ENCODE assay signal across 15 cellular contexts in genomic region chr14:64012003-64012402, GRCh38.
DNase-seq lines count a peak whose midpoint lies in the region; ATAC-seq and TF ChIP-seq lines count a peak whose summit lies in the region.
"Had no signal": no experiment of that assay in that cellular context is flagged by ENCODE, and none has a peak within 500 bp of the region (broad histone marks: within the 10 kb centered on the region; RNA-seq: fewer than 3 reads in every experiment).

No MANE protein-coding gene starts in this region.

- H3K4me1 Mint-ChIP-seq in MCF 10A (ENCODE audit: insufficient read depth, unreplicated experiment) (no peaks in the 10 kb centered on the region), T-helper 17 cell (peaks cover 5% of the 10 kb centered on the region), type B pancreatic cell (ENCODE audit: unreplicated experiment) (no peaks in the 10 kb centered on the region)
- H3K4me1 Mint-ChIP-seq: B cell had no signal

- TF ChIP-seq CTCF in MCF 10A (IDR thresholded peaks at IDR 0.05; ENCODE audit: unreplicated experiment) (no peak), breast epithelium (IDR thresholded peaks at IDR 0.05) (no peak), epithelial cell of esophagus (IDR thresholded peaks at IDR 0.05; ENCODE audit: insufficient read depth, low read depth, low read length, missing control alignments) (no peak), type B pancreatic cell (conservative IDR thresholded peaks at IDR 0.05) (no peak)

- TF ChIP-seq POLR2A in breast epithelium (IDR thresholded peaks at IDR 0.05), result no peak

- POLR2A ChIA-PET in MCF 10A (lab: Yijun Ruan, JAX), result interaction anchor here (1.0 kb wide), 1 partner anchor 125 kb away, joined by 3 read pairs; no protein-coding TSS in a partner anchor

- no peaks in the 10 kb centered on the region for H3K4me1 ChIP-seq in breast epithelium
- H3K4me1 ChIP-seq: HAP-1 had no signal

- H3K9me3 Mint-ChIP-seq in MCF 10A (ENCODE audit: unreplicated experiment), result peaks cover 8% of the 10 kb centered on the region
- peaks cover 7% of the 10 kb centered on the region for H3K9me3 Mint-ChIP-seq in type B pancreatic cell

- H3K4me3 ChIP-seq in breast epithelium, result no peak overlapping the region
- H3K4me3 ChIP-seq in epithelial cell of esophagus (ENCODE audit: low read length), result no peak overlapping the region
- H3K4me3 ChIP-seq: HAP-1 had no signal

- H3K9me3 ChIP-seq in breast epithelium (peaks cover 3 to 5% of the 10 kb centered on the region in 2 donors), T-helper 17 cell (ENCODE audit: control insufficient read depth, low read length, poor library complexity, severe bottlenecking) (peaks cover 5% of the 10 kb centered on the region)
- H3K9me3 ChIP-seq: HAP-1 had no signal

- H3K27ac ChIP-seq in breast epithelium, result no peak overlapping the region

- no peaks in the 10 kb centered on the region for H3K36me3 ChIP-seq in breast epithelium
- H3K36me3 ChIP-seq: HAP-1 had no signal

- H3K27me3 Mint-ChIP-seq in MCF 10A (ENCODE audit: insufficient read depth, unreplicated experiment), result no peaks in the 10 kb centered on the region
- H3K27me3 Mint-ChIP-seq in T-helper 17 cell, result no peaks in the 10 kb centered on the region
- H3K27me3 Mint-ChIP-seq in type B pancreatic cell, result no peaks in the 10 kb centered on the region
- H3K27me3 Mint-ChIP-seq: B cell; CD4-positive, alpha-beta memory T cell had no signal

- no peak for ATAC-seq in T-helper 17 cell
- ATAC-seq in GM18517 (IDR thresholded peaks at IDR 0.05; ENCODE audit: unreplicated experiment), result no peak

- intact Hi-C loops in MCF 10A (cut with micrococcal nuclease), result no loop called here
- intact Hi-C loops in breast epithelium (cut with DNase I; ENCODE audit: low total_unique reads), result no loop called here

- H3K27me3 ChIP-seq in breast epithelium, result no peaks in the 10 kb centered on the region

- no TSS peak for BruUV-seq in MCF 10A (replicated peaks; lab: Mats Ljungman, UMichigan)

- CTCF ChIA-PET in MCF 10A (lab: Yijun Ruan, JAX), result interaction anchor here (0.6 to 2.7 kb wide), 8 partner anchors 15 to 367 kb away, joined by 3 to 32 read pairs (median 3); no protein-coding TSS in a partner anchor

- H3K27ac Mint-ChIP-seq in MCF 10A (ENCODE audit: low read depth, unreplicated experiment), result peak overlapping the region; percentile 24
- H3K27ac Mint-ChIP-seq in T-helper 17 cell, result peak overlapping the region; percentile 57
- H3K27ac Mint-ChIP-seq in type B pancreatic cell, result peak overlapping the region; percentile 15
- H3K27ac Mint-ChIP-seq: B cell had no signal

- H3K4me3 Mint-ChIP-seq in MCF 10A (ENCODE audit: unreplicated experiment), result no peak overlapping the region
- H3K4me3 Mint-ChIP-seq in T-helper 17 cell, result no peak overlapping the region
- no peak overlapping the region for H3K4me3 Mint-ChIP-seq in type B pancreatic cell
- H3K4me3 Mint-ChIP-seq: B cell; CD4-positive, alpha-beta memory T cell had no signal

- no peak for DNase-seq in MCF 10A (ENCODE audit: unreplicated experiment)
- no peak for DNase-seq in breast epithelium (ENCODE audit: low spot score in 2 of 2)
- DNase-seq in T-helper 17 cell, result no peak
- peak; percentile 19 for DNase-seq in epithelial cell of esophagus (ENCODE audit: low read depth)
- DNase-seq in type B pancreatic cell (ENCODE audit: extremely low spot score, unreplicated experiment), result no peak
- DNase-seq in SHP77 treated with DMSO at 0.1 percent for 48 hours (lab: John Stamatoyannopoulos, UW), result no peak
- DNase-seq: C1 segment of cervical spinal cord; CD4-positive, alpha-beta memory T cell; COR-L47; DMS153; DMS79 treated with DMSO at 0.1 percent for 48 hours; EL had no signal

- H3K36me3 Mint-ChIP-seq in MCF 10A (ENCODE audit: insufficient read depth, unreplicated experiment) (peaks cover 7% of the 10 kb centered on the region), T-helper 17 cell (ENCODE audit: low read depth) (peaks cover 9% of the 10 kb centered on the region), type B pancreatic cell (peaks cover 18% of the 10 kb centered on the region)
